ENCODE assay signal across 16 cellular contexts in the genomic region with DNA sequence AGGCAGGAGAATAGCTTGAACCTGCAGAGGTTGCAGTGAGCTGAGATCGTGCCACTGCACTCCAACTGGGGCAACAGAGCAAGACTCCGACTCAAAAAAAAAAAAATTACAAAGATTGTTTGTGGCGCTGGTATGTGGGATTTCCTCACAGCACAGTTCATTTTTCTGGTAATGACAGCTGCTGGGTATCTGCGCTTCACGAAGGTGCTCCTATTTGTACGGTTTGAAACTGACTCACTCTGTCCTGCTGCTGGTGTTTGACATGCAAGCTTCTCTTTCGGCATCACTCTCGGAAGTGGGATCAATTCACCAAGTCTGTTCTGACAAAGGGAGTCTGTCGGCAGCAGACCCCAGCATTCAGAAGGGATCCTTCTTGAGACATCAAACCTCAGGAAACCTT. TPM values are rescaled to one million over a fixed set of nuclear protein-coding genes. Genes with fewer than 3 reads are reported as not detected.
A peak's percentile ranks its signal among the peaks of the same experiment; 100 is the strongest.
DNase-seq lines count a peak whose midpoint lies in the region; ATAC-seq and TF ChIP-seq lines count a peak whose summit lies in the region.
"Had no signal": no experiment of that assay in that cellular context is flagged by ENCODE, and none has a peak within 500 bp of the region (broad histone marks: within the 10 kb centered on the region; RNA-seq: fewer than 3 reads in every experiment).

No MANE protein-coding gene starts in this region.

- no peaks in the 10 kb centered on the region for H3K27me3 ChIP-seq in subcutaneous abdominal adipose tissue (ENCODE audit: control insufficient read depth in 5 of 5, insufficient read depth in 4 of 5, low read length in 5 of 5)
- no peaks in the 10 kb centered on the region for H3K27me3 ChIP-seq in suprapubic skin
- H3K27me3 ChIP-seq: Peyer's patch had no signal

- 94% methylated on average over 9 of the region's 9 CpGs for WGBS in suprapubic skin

- no peak for TF ChIP-seq POLR2A in suprapubic skin (IDR thresholded peaks at IDR 0.05)

- H3K27ac ChIP-seq in subcutaneous abdominal adipose tissue (ENCODE audit: low read depth, low read length) (peak overlapping the region; percentile 13), suprapubic skin (no peak overlapping the region)
- H3K27ac ChIP-seq: 22Rv1, Peyer's patch had no signal

- TF ChIP-seq CTCF in suprapubic skin (IDR thresholded peaks at IDR 0.05) = no peak

- H3K4me3 ChIP-seq in subcutaneous abdominal adipose tissue (ENCODE audit: low read depth in 1 of 5, low read length in 5 of 5) (no peak overlapping the region), suprapubic skin (no peak overlapping the region)
- H3K4me3 ChIP-seq: Peyer's patch, skin epidermis had no signal

- DNase-seq in DMS53 (lab: John Stamatoyannopoulos, UW) (peak; percentile 40), DMS53 treated with DMSO at 0.1 percent for 48 hours (lab: John Stamatoyannopoulos, UW; ENCODE audit: unreplicated experiment) (no peak), cardiac septum (ENCODE audit: low spot score) (peak; percentile 64), left ventricle myocardium superior (no peak), amniotic epithelial cell (ENCODE audit: low read depth) (peak; percentile 31), suprapubic skin (ENCODE audit: low spot score in 2 of 2) (no peak)
- DNase-seq: HFFc6; NCI-H1105; NCI-H526; Peyer's patch; SK-N-SH; stimulated activated CD4-positive, alpha-beta T cell treated with anti-CD3 and anti-CD28 coated beads, Interleukin-4, amount 100 ng/mL, for 4 hours had no signal

- H3K36me3 ChIP-seq in subcutaneous abdominal adipose tissue (ENCODE audit: control insufficient read depth in 5 of 5, insufficient read depth in 5 of 5, low read length in 5 of 5) (no peaks in the 10 kb centered on the region), suprapubic skin (no peaks in the 10 kb centered on the region)
- H3K36me3 ChIP-seq: Peyer's patch had no signal

- no peak overlapping the region for H3K9ac ChIP-seq in subcutaneous abdominal adipose tissue (ENCODE audit: low read length in 5 of 5)
- H3K9ac ChIP-seq: SK-N-SH had no signal

- no peak for ATAC-seq in left ventricle myocardium superior
- no peak for ATAC-seq in GM18519 (IDR thresholded peaks at IDR 0.05; ENCODE audit: low FRiP score, unreplicated experiment)

- TF ChIP-seq EP300 in suprapubic skin (IDR thresholded peaks at IDR 0.05) = no peak

- intact Hi-C loops in cardiac septum (cut with DNase I) (no loop called here), left ventricle myocardium superior (cut with micrococcal nuclease) (no loop called here)

- H3K9me3 ChIP-seq in subcutaneous abdominal adipose tissue (ENCODE audit: control insufficient read depth in 5 of 5, low read length in 5 of 5) = no peaks in the 10 kb centered on the region
- H3K9me3 ChIP-seq in suprapubic skin = no peaks in the 10 kb centered on the region
- H3K9me3 ChIP-seq: Peyer's patch, SK-N-SH had no signal

- H3K4me1 ChIP-seq in subcutaneous abdominal adipose tissue (ENCODE audit: control insufficient read depth in 5 of 5, insufficient read depth in 5 of 5, low read length in 5 of 5) = peaks cover 12 to 50% (median 41%) of the 10 kb centered on the region in 5 donors
- H3K4me1 ChIP-seq in suprapubic skin = peaks cover 47% of the 10 kb centered on the region

RNA-seq across cellular contexts. Expression of a gene that starts 26.3 kb away (rescaled TPM):
- total RNA-seq in cardiac septum = 13.2 TPM
- total RNA-seq in left ventricle myocardium superior = 13.5 TPM
- 10 to 100 TPM; 26.5 to 45.0 (median 38.6) TPM for total RNA-seq in suprapubic skin

RNA-seq across cellular contexts. Expression of a gene that starts 34.9 kb away (rescaled TPM):
- total RNA-seq in cardiac septum (12.8 TPM), left ventricle myocardium superior (7.1 TPM), suprapubic skin (1 to 10 TPM; 3.5 to 7.9 (median 4.5) TPM)
- total RNA-seq: HFFc6 had no signal

RNA-seq across cellular contexts. Expression of a gene that starts 47.8 kb away (rescaled TPM):
- 160 TPM for total RNA-seq in cardiac septum
- total RNA-seq in left ventricle myocardium superior = 110 TPM
- total RNA-seq in suprapubic skin = 100 to 1,000 TPM in 2 of 4 donors, 10 to 100 TPM in 2; 74.5 to 142 (median 97.4) TPM

Comparison
In these comparisons a context has a peak if more than half of its experiments do, and no peak if none do; other contexts are left out.
1. DNase-seq: peak in DMS53 (single experiment), cardiac septum (single experiment) and amniotic epithelial cell (single experiment); none in DMS53 treated with DMSO at 0.1 percent for 48 hours (single experiment), left ventricle myocardium superior (single experiment) and suprapubic skin (0 of 2).